In genomic region chr4:40559585-40560465, GRCh38 we compare ENCODE assay signal across 11 cellular contexts.
DNase-seq lines count a peak whose midpoint lies in the region; ATAC-seq and TF ChIP-seq lines count a peak whose summit lies in the region.
"Had no signal": no experiment of that assay in that cellular context is flagged by ENCODE, and none has a peak within 500 bp of the region (broad histone marks: within the 10 kb centered on the region; RNA-seq: fewer than 3 reads in every experiment).

No MANE protein-coding gene starts in this region.

- H3K27me3 ChIP-seq in hepatocyte: no peaks in the 10 kb centered on the region
- H3K27me3 ChIP-seq in tibial artery: no peaks in the 10 kb centered on the region
- H3K27me3 ChIP-seq: tibial nerve had no signal

- peaks cover 48% of the 10 kb centered on the region for H3K79me2 ChIP-seq in hepatocyte

- no peak overlapping the region for H2AFZ ChIP-seq in hepatocyte

- 73% methylated on average over 5 of the region's 5 CpGs for WGBS in hepatocyte (ENCODE audit: low lambda C conversion rate, missing lambda C conversion rate)

- TF ChIP-seq CTCF in C4-2B (conservative IDR thresholded peaks at IDR 0.05) (no peak), hepatocyte (IDR thresholded peaks at IDR 0.05; ENCODE audit: poor library complexity) (no peak), tibial artery (IDR thresholded peaks at IDR 0.05) (no peak)

- no peak for DNase-seq in hepatocyte (ENCODE audit: low spot score)
- DNase-seq in tibial artery: no peak
- DNase-seq in NCI-H187 treated with DMSO at 0.1 percent for 48 hours (lab: John Stamatoyannopoulos, UW): no peak
- no peak for DNase-seq in OCI-M1 (lab: John Stamatoyannopoulos, UW)
- no peak for DNase-seq in hippocampal formation (lab: John Stamatoyannopoulos, UW)
- DNase-seq: KBM-7 had no signal

- no peaks in the 10 kb centered on the region for H3K9me3 ChIP-seq in hepatocyte (ENCODE audit: low read depth)
- H3K9me3 ChIP-seq in tibial artery: no peaks in the 10 kb centered on the region
- H3K9me3 ChIP-seq: tibial nerve had no signal

- H4K20me1 ChIP-seq in hepatocyte (ENCODE audit: insufficient read depth, poor library complexity, severe bottlenecking): no peaks in the 10 kb centered on the region

- no peaks in the 10 kb centered on the region for H3K9me2 ChIP-seq in hepatocyte (replicated peaks; ENCODE audit: insufficient read depth)

- no peak overlapping the region for H3K4me2 ChIP-seq in hepatocyte
- H3K4me2 ChIP-seq: smooth muscle cell had no signal

- no peak overlapping the region for H3K4me3 ChIP-seq in hepatocyte
- no peak overlapping the region for H3K4me3 ChIP-seq in tibial artery
- H3K4me3 ChIP-seq: smooth muscle cell, tibial nerve had no signal

- no peaks in the 10 kb centered on the region for H3K36me3 ChIP-seq in hepatocyte (replicated peaks; ENCODE audit: insufficient read depth, low read depth)
- no peaks in the 10 kb centered on the region for H3K36me3 ChIP-seq in tibial artery
- H3K36me3 ChIP-seq: tibial nerve had no signal

- ATAC-seq in GM19395 (IDR thresholded peaks at IDR 0.05; ENCODE audit: unreplicated experiment): peak; percentile 74
- ATAC-seq in HG03280 (IDR thresholded peaks at IDR 0.05; ENCODE audit: unreplicated experiment): peak; percentile 65

- peaks cover 21% of the 10 kb centered on the region for H3K4me1 ChIP-seq in hepatocyte (ENCODE audit: insufficient read depth)
- peaks cover 0 to 6% (median 0%) of the 10 kb centered on the region in 4 donors for H3K4me1 ChIP-seq in tibial artery
- H3K4me1 ChIP-seq: tibial nerve had no signal

- H3K27ac ChIP-seq in C4-2B (peak overlapping the region; percentile 19), hepatocyte (peak overlapping the region; percentile 68), tibial artery (no peak overlapping the region)

- intact Hi-C loops in tibial artery (cut with DNase I; ENCODE audit: low total_unique reads): no loop called here

Comparison
In these comparisons a context has a peak if more than half of its experiments do, and no peak if none do; other contexts are left out.
1. H3K27ac ChIP-seq: peak in C4-2B (single experiment) and hepatocyte (single experiment); none in tibial artery (0 of 2).